8 cellular contexts compared by ENCODE assay signal in genomic region chr2:96537734-96538486, GRCh38. TPM values are rescaled to one million over a fixed set of nuclear protein-coding genes. Genes with fewer than 3 reads are reported as not detected.
DNase-seq lines count a peak whose midpoint lies in the region; ATAC-seq and TF ChIP-seq lines count a peak whose summit lies in the region.

No MANE protein-coding gene starts in this region.

- TF ChIP-seq CTCF in CD4-positive, alpha-beta T cell (IDR thresholded peaks at IDR 0.05) = no peak
- TF ChIP-seq CTCF in PC-3 (conservative IDR thresholded peaks at IDR 0.05; ENCODE audit: low read depth, low read length) (no peak), astrocyte of the cerebellum (IDR thresholded peaks at IDR 0.05; ENCODE audit: low read depth, low read length, missing control alignments) (no peak), liver (IDR thresholded peaks at IDR 0.05; ENCODE audit: low read depth, low read length, missing input control) (no peak)

- H3K27ac ChIP-seq in CD4-positive, alpha-beta T cell (ENCODE audit: low read depth, low read length) = peak overlapping the region; percentile 99
- H3K27ac ChIP-seq in PC-3 (ENCODE audit: low read length) (no peak overlapping the region), liver (ENCODE audit: low read depth in 1 of 2, low read length in 2 of 2) (peak overlapping the region; percentile 87 to 91), stomach smooth muscle (ENCODE audit: low read length) (peak overlapping the region; percentile 80)

- peak overlapping the region; percentile 99 for H3K27ac Mint-ChIP-seq in CD4-positive, alpha-beta T cell

- peak overlapping the region; percentile 87 for H3K4me2 ChIP-seq in PC-3 (ENCODE audit: low read length)

- H3K9me3 Mint-ChIP-seq in CD4-positive, alpha-beta T cell = no peaks in the 10 kb centered on the region

- peaks cover 58% of the 10 kb centered on the region for H3K36me3 Mint-ChIP-seq in CD4-positive, alpha-beta T cell (ENCODE audit: low read depth)

- H3K9ac ChIP-seq in PC-3 (ENCODE audit: low read length) (no peak overlapping the region), liver (ENCODE audit: low read depth in 1 of 2, low read length in 2 of 2) (peak overlapping the region; percentile 42 to 53), stomach smooth muscle (ENCODE audit: low read length in 2 of 2) (peak overlapping the region; percentile 75 to 83)

- intact Hi-C loops in CD4-positive, alpha-beta T cell (cut with DNase I, micrococcal nuclease) = loop anchor here (2.0 to 10.0 kb wide), 13 partner anchors 15 to 1107 kb away; partner anchors contain the start of genes DUSP2 (in 2 of the 2), KANSL3 (in 2 of the 2), SNRNP200 (in 2 of the 2) and CNNM3 (in 1 of the 2)
- intact Hi-C loops in PC-3 (cut with micrococcal nuclease) = no loop called here

- H3K4me3 Mint-ChIP-seq in CD4-positive, alpha-beta T cell = peak overlapping the region; percentile 99

- BruUV-seq in PC-3 (replicated peaks; lab: Mats Ljungman, UMichigan) = no TSS peak

- H3K36me3 ChIP-seq in PC-3 (ENCODE audit: low read depth, low read length) (no peaks in the 10 kb centered on the region), liver (ENCODE audit: control insufficient read depth in 4 of 4, insufficient read depth in 3 of 4, low read depth in 1 of 4, low read length in 3 of 4) (no peaks in the 10 kb centered on the region), stomach smooth muscle (ENCODE audit: control insufficient read depth in 2 of 2, insufficient read depth in 2 of 2, low read length in 2 of 2) (peaks cover 2 to 5% of the 10 kb centered on the region in 2 donors)

- POLR2A ChIA-PET in CD4-positive, alpha-beta T cell (lab: Charles Lee) = interaction anchor here (0.6 to 7.1 kb wide), 32 partner anchors 9 to 1463 kb away, joined by 3 to 180 read pairs (median 7); partner anchors contain the start of genes ANKRD36, ANKRD39, CNNM3 and DUSP2
- POLR2A ChIA-PET in PC-3 (lab: Charles Lee; ENCODE audit: unreplicated experiment) = no interaction called here

- ATAC-seq in CD4-positive, alpha-beta T cell (ENCODE audit: poor library complexity) = peak; percentile 47
- ATAC-seq in PC-3 (no peak), left lobe of liver (no peak), HG03521 (IDR thresholded peaks at IDR 0.05; ENCODE audit: unreplicated experiment) (no peak), GM19467 (IDR thresholded peaks at IDR 0.05; ENCODE audit: unreplicated experiment) (no peak)

- WGBS in liver = 36% methylated on average over 36 of the region's 36 CpGs

- no peaks in the 10 kb centered on the region for H3K79me2 ChIP-seq in PC-3 (ENCODE audit: low read length)

- no peaks in the 10 kb centered on the region for H3K27me3 ChIP-seq in CD4-positive, alpha-beta T cell (ENCODE audit: control insufficient read depth, insufficient read depth, low read length)
- H3K27me3 ChIP-seq in PC-3 (ENCODE audit: low read length) (no peaks in the 10 kb centered on the region), liver (ENCODE audit: control insufficient read depth in 4 of 4, insufficient read depth in 4 of 4, low read length in 3 of 4) (no peaks in the 10 kb centered on the region), stomach smooth muscle (ENCODE audit: control insufficient read depth in 1 of 2, insufficient read depth in 2 of 2, low read length in 2 of 2) (no peaks in the 10 kb centered on the region)

- no peaks in the 10 kb centered on the region for H3K27me3 Mint-ChIP-seq in CD4-positive, alpha-beta T cell

- peaks cover 31% of the 10 kb centered on the region for H3K4me1 ChIP-seq in PC-3 (ENCODE audit: insufficient read depth, low read length)
- H3K4me1 ChIP-seq in liver (ENCODE audit: control insufficient read depth in 4 of 4, insufficient read depth in 4 of 4, low read length in 3 of 4) = peaks cover 3 to 10% (median 7%) of the 10 kb centered on the region in 4 donors
- peaks cover 72% of the 10 kb centered on the region for H3K4me1 ChIP-seq in stomach smooth muscle (ENCODE audit: control insufficient read depth, insufficient read depth, low read length)

- no peaks in the 10 kb centered on the region for H3K9me3 ChIP-seq in CD4-positive, alpha-beta T cell (ENCODE audit: control insufficient read depth, low read length)
- H3K9me3 ChIP-seq in PC-3 (ENCODE audit: low read length) (no peaks in the 10 kb centered on the region), liver (ENCODE audit: control insufficient read depth in 4 of 4, low read length in 3 of 4) (no peaks in the 10 kb centered on the region), stomach smooth muscle (ENCODE audit: control insufficient read depth in 2 of 2, low read length in 2 of 2) (no peaks in the 10 kb centered on the region)

- peak; percentile 45 to 80 (median 68) for DNase-seq in CD4-positive, alpha-beta T cell
- DNase-seq in PC-3 (no peak), astrocyte of the cerebellum (ENCODE audit: low read depth) (no peak), left lobe of liver (ENCODE audit: low spot score) (no peak)

- H4K20me1 ChIP-seq in PC-3 (ENCODE audit: low read length) = no peaks in the 10 kb centered on the region

- no peak for TF ChIP-seq RAD21 in liver (IDR thresholded peaks at IDR 0.05)

- H2AFZ ChIP-seq in PC-3 (ENCODE audit: low read length) = no peak overlapping the region

- in situ Hi-C loops in astrocyte of the cerebellum (cut with HindIII; ENCODE audit: low sequenced_read_pairs) = loop anchor here (25.0 kb wide), 1 partner anchor 251 kb away; no protein-coding TSS in a partner anchor

- peaks cover 61% of the 10 kb centered on the region for H3K4me1 Mint-ChIP-seq in CD4-positive, alpha-beta T cell (ENCODE audit: low read depth)

- H3K9me2 ChIP-seq in PC-3 (replicated peaks; ENCODE audit: low read length) = no peaks in the 10 kb centered on the region

- H3F3A ChIP-seq in PC-3 (ENCODE audit: low read length, unreplicated experiment) = no peaks in the 10 kb centered on the region

- H3K4me3 ChIP-seq in PC-3 (ENCODE audit: low read length) = peak overlapping the region; percentile 75
- H3K4me3 ChIP-seq in astrocyte of the cerebellum (ENCODE audit: low read depth, low read length) = peak overlapping the region; percentile 63
- peak overlapping the region; percentile 42 to 88 (median 45) for H3K4me3 ChIP-seq in liver (ENCODE audit: low read depth in 1 of 3, low read length in 3 of 3)
- peak overlapping the region; percentile 86 to 89 for H3K4me3 ChIP-seq in stomach smooth muscle (ENCODE audit: low read length in 2 of 2)

- CTCF ChIA-PET in CD4-positive, alpha-beta T cell (lab: Charles Lee) = interaction anchor here (1.4 to 6.4 kb wide), 3 partner anchors 10 to 30 kb away, joined by 3 to 54 read pairs (median 16); no protein-coding TSS in a partner anchor
- CTCF ChIA-PET in PC-3 (lab: Charles Lee) = no interaction called here

TF ChIP-seq in liver, 16 proteins besides CTCF, POLR2A, EP300 and RAD21:
- TF ChIP-seq SP1 (IDR thresholded peaks at IDR 0.05) = no peak
- no peak for TF ChIP-seq HNF4G (IDR thresholded peaks at IDR 0.05)
- TF ChIP-seq YY1 (IDR thresholded peaks at IDR 0.05) = no peak
- TF ChIP-seq MAX (IDR thresholded peaks at IDR 0.05) = no peak
- no peak for TF ChIP-seq EGR1 (IDR thresholded peaks at IDR 0.05; ENCODE audit: low read depth in 2 of 2)
- no peak for TF ChIP-seq HNF4A (conservative IDR thresholded peaks at IDR 0.05)
- TF ChIP-seq JUND (IDR thresholded peaks at IDR 0.05) = no peak
- TF ChIP-seq FOXA2 (IDR thresholded peaks at IDR 0.05) = no peak
- TF ChIP-seq ATF3 (IDR thresholded peaks at IDR 0.05) = no peak
- TF ChIP-seq NR2F2 (IDR thresholded peaks at IDR 0.05) = no peak
TF ChIP-seq in liver: peak in this region for 0.

RNA-seq across cellular contexts. Expression of gene ARID5A, which starts 1.4 kb away (rescaled TPM):
- 100 to 1,000 TPM; 326 to 342 TPM for total RNA-seq in CD4-positive, alpha-beta T cell
- total RNA-seq in PC-3 (2014; rRNA removed) (6.1 and 8.2 TPM in 2 replicates), liver (1 to 10 TPM; 7.4 to 9.3 TPM), left lobe of liver (18.9 TPM)
- polyA plus RNA-seq in liver = 10 to 100 TPM; 12.7 to 17.8 TPM

RNA-seq across cellular contexts. Expression of gene NEURL3, which starts 32.8 kb away (rescaled TPM):
- total RNA-seq in CD4-positive, alpha-beta T cell = not detected
- total RNA-seq in PC-3 (2014; rRNA removed) = 0.18 and 0.40 TPM in 2 replicates
- 1 to 10 TPM; 1.8 to 3.4 TPM for total RNA-seq in liver
- polyA plus RNA-seq in liver = under 1 TPM; 0.61 to 0.97 TPM
- 0.43 TPM for total RNA-seq in left lobe of liver

Comparison
In these comparisons a context has a peak if more than half of its experiments do, and no peak if none do; other contexts are left out.
1. DNase-seq: peak in CD4-positive, alpha-beta T cell (10 of 10); none in PC-3 (single experiment), astrocyte of the cerebellum (single experiment) and left lobe of liver (single experiment).
2. RNA of gene ARID5A, which starts 1.4 kb away (total RNA-seq): 326 to 342 TPM in CD4-positive, alpha-beta T cell; 18.9 TPM in left lobe of liver (single experiment), 7.4 to 9.3 TPM in liver and 6.1 to 8.2 TPM in PC-3; every median in the first group is over 10 times any median in the second.
3. Peak in every context shown above with its lines, with median percentiles within 50 percentile points of each other: H3K4me3 ChIP-seq.